In genomic region chrX:25021132-25021498, GRCh38 we compare ENCODE assay signal across 9 cellular contexts. TPM values are rescaled to one million over a fixed set of nuclear protein-coding genes. Genes with fewer than 3 reads are reported as not detected.
DNase-seq lines count a peak whose midpoint lies in the region; ATAC-seq and TF ChIP-seq lines count a peak whose summit lies in the region.
"Had no signal": no experiment of that assay in that cellular context is flagged by ENCODE, and none has a peak within 500 bp of the region (broad histone marks: within the 10 kb centered on the region; RNA-seq: fewer than 3 reads in every experiment).

No MANE protein-coding gene starts in this region.

- DNase-seq in activated CD8-positive, alpha-beta T cell treated with anti-CD3 and anti-CD28 coated beads, Interleukin-2, amount 10 ng/mL, durations not matched to agents 7 days and 5 days: no peak
- DNase-seq in neural crest cell (ENCODE audit: low read depth, low spot score) (no peak), left colon (no peak), HCEC 1CT (no peak), GM19240 (ENCODE audit: insufficient read length, low spot score) (no peak)

- POLR2A ChIA-PET in activated CD8-positive, alpha-beta T cell treated with anti-CD3 and anti-CD28 coated beads, Interleukin-2, amount 10 ng/mL, durations not matched to agents 7 days and 5 days (lab: Charles Lee): no interaction called here

- intact Hi-C loops in left colon (cut with DNase I, micrococcal nuclease): no loop called here

- ATAC-seq in GM18868 (IDR thresholded peaks at IDR 0.05; ENCODE audit: unreplicated experiment): peak; percentile 17
- peak; percentile 26 for ATAC-seq in HG03095 (IDR thresholded peaks at IDR 0.05; ENCODE audit: unreplicated experiment)
- ATAC-seq in activated CD8-positive, alpha-beta T cell treated with anti-CD3 and anti-CD28 coated beads, Interleukin-2, amount 10 ng/mL, durations not matched to agents 7 days and 5 days: peak; percentile 36
- no peak for ATAC-seq in HG03439 (IDR thresholded peaks at IDR 0.05; ENCODE audit: unreplicated experiment)
- ATAC-seq in left colon: no peak

- H3K36me3 Mint-ChIP-seq in activated CD8-positive, alpha-beta T cell treated with anti-CD3 and anti-CD28 coated beads, Interleukin-2, amount 10 ng/mL, durations not matched to agents 7 days and 5 days (ENCODE audit: low read depth): no peaks in the 10 kb centered on the region
- H3K36me3 Mint-ChIP-seq in neural crest cell (ENCODE audit: low read depth): no peaks in the 10 kb centered on the region

- H3K9me3 Mint-ChIP-seq in activated CD8-positive, alpha-beta T cell treated with anti-CD3 and anti-CD28 coated beads, Interleukin-2, amount 10 ng/mL, durations not matched to agents 7 days and 5 days (ENCODE audit: insufficient read depth): no peaks in the 10 kb centered on the region
- H3K9me3 Mint-ChIP-seq in neural crest cell: no peaks in the 10 kb centered on the region

- H3K27ac Mint-ChIP-seq in activated CD8-positive, alpha-beta T cell treated with anti-CD3 and anti-CD28 coated beads, Interleukin-2, amount 10 ng/mL, durations not matched to agents 7 days and 5 days: no peak overlapping the region
- no peak overlapping the region for H3K27ac Mint-ChIP-seq in neural crest cell (ENCODE audit: unreplicated experiment)

- no peak overlapping the region for H3K4me3 Mint-ChIP-seq in activated CD8-positive, alpha-beta T cell treated with anti-CD3 and anti-CD28 coated beads, Interleukin-2, amount 10 ng/mL, durations not matched to agents 7 days and 5 days
- H3K4me3 Mint-ChIP-seq in neural crest cell: peak overlapping the region; percentile 38

- CTCF ChIA-PET in activated CD8-positive, alpha-beta T cell treated with anti-CD3 and anti-CD28 coated beads, Interleukin-2, amount 10 ng/mL, durations not matched to agents 7 days and 5 days (lab: Charles Lee): interaction anchor here (0.7 to 2.9 kb wide), 3 partner anchors 123 to 201 kb away, joined by 4 to 16 read pairs (median 15); no protein-coding TSS in a partner anchor

- H3K27me3 Mint-ChIP-seq in activated CD8-positive, alpha-beta T cell treated with anti-CD3 and anti-CD28 coated beads, Interleukin-2, amount 10 ng/mL, durations not matched to agents 7 days and 5 days (ENCODE audit: low read depth): peaks cover 64% of the 10 kb centered on the region
- peaks cover 98% of the 10 kb centered on the region for H3K27me3 Mint-ChIP-seq in neural crest cell (ENCODE audit: low read depth)

- peaks cover 18% of the 10 kb centered on the region for H3K4me1 Mint-ChIP-seq in activated CD8-positive, alpha-beta T cell treated with anti-CD3 and anti-CD28 coated beads, Interleukin-2, amount 10 ng/mL, durations not matched to agents 7 days and 5 days (ENCODE audit: low read depth)
- peaks cover 45% of the 10 kb centered on the region for H3K4me1 Mint-ChIP-seq in neural crest cell

- no peak for TF ChIP-seq CTCF in neural crest cell (conservative IDR thresholded peaks at IDR 0.05)

RNA-seq across cellular contexts. Expression of gene ARX, which starts 5.3 kb away (rescaled TPM):
- not detected for total RNA-seq in activated CD8-positive, alpha-beta T cell treated with anti-CD3 and anti-CD28 coated beads, Interleukin-2, amount 10 ng/mL, durations not matched to agents 7 days and 5 days
- total RNA-seq in neural crest cell (0.16 and 0.20 TPM in 2 replicates), left colon (1 to 10 TPM in 1 of 2 donors, under 1 TPM in 1; 0.34 to 1.1 TPM)
- total RNA-seq: T-helper 2 cell treated with Interferon-gamma antibody and Interleukin-4, amounts not matched to agents 100 ng/mL and 5 ng/mL, for 36 hours had no signal

Comparison
In these comparisons a context has a peak if more than half of its experiments do, and no peak if none do; other contexts are left out.
1. ATAC-seq: peak in GM18868 (single experiment), HG03095 (single experiment) and activated CD8-positive, alpha-beta T cell treated with anti-CD3 and anti-CD28 coated beads, Interleukin-2, amount 10 ng/mL, durations not matched to agents 7 days and 5 days (single experiment); none in HG03439 (single experiment) and left colon (single experiment).